Comparison of ENCODE assay signal across 8 cellular contexts in genomic region chr16:19067349-19068236, GRCh38. TPM values are rescaled to one million over a fixed set of nuclear protein-coding genes. Genes with fewer than 3 reads are reported as not detected.
DNase-seq lines count a peak whose midpoint lies in the region; ATAC-seq and TF ChIP-seq lines count a peak whose summit lies in the region.

Gene COQ7, plus strand, starts transcription at chr16:19067614. Its CDS starts 51 bp downstream, at chr16:19067665.

- H3K4me1 ChIP-seq in prostate gland (replicated peaks) (no peaks in the 10 kb centered on the region), urinary bladder (ENCODE audit: insufficient read depth) (peaks cover 1% of the 10 kb centered on the region)

- no peaks in the 10 kb centered on the region for H3K27me3 ChIP-seq in prostate gland (replicated peaks; ENCODE audit: insufficient read depth)

- H3K36me3 ChIP-seq in prostate gland (no peaks in the 10 kb centered on the region), urinary bladder (ENCODE audit: insufficient read depth) (peaks cover 2% of the 10 kb centered on the region)

- peak in 3 of 4 experiments; percentile 14 to 27 (median 25) for TF ChIP-seq CTCF in prostate gland (IDR thresholded peaks at IDR 0.05)

- H3K27ac ChIP-seq in prostate gland (peak within 1 kb of the TSS; percentile 99 to 100), urinary bladder (ENCODE audit: low read depth) (peak within 1 kb of the TSS; percentile 98)

- H3K9me3 ChIP-seq in prostate gland: no peaks in the 10 kb centered on the region

- DNase-seq in NCI-H187 treated with DMSO at 0.1 percent for 48 hours (lab: John Stamatoyannopoulos, UW): peak; percentile 89
- peak; percentile 87 to 99 (median 96) for DNase-seq in anterior cingulate cortex (lab: John Stamatoyannopoulos, UW)
- peak; percentile 99 for DNase-seq in left ventricle myocardium superior
- peak; percentile 99 for DNase-seq in prostate gland (ENCODE audit: low spot score)

- TF ChIP-seq POLR2A in prostate gland (IDR thresholded peaks at IDR 0.05): peak; percentile 55

- ATAC-seq in GM18499 (IDR thresholded peaks at IDR 0.05; ENCODE audit: insufficient read depth, unreplicated experiment) (peak; percentile 89), HG02943 (IDR thresholded peaks at IDR 0.05; ENCODE audit: low read depth, unreplicated experiment) (peak; percentile 87), left ventricle myocardium superior (peak; percentile 99)

- H3K4me3 ChIP-seq in prostate gland (peak within 1 kb of the TSS; percentile 69 to 73), urinary bladder (ENCODE audit: low read depth, low read length) (peak within 1 kb of the TSS; percentile 52)

- intact Hi-C loops in T-helper 2 cell treated with Interferon-gamma antibody and Interleukin-4, amounts not matched to agents 100 ng/mL and 5 ng/mL, for 36 hours (cut with micrococcal nuclease): loop anchor here (1.0 to 5.0 kb wide), 5 partner anchors 47 to 488 kb away; partner anchors contain the start of genes ARL6IP1, CCP110, SMG1 and VPS35L
- intact Hi-C loops in left ventricle myocardium superior (cut with micrococcal nuclease): no loop called here
- intact Hi-C loops in prostate gland (cut with DNase I): loop anchor here (5.0 kb wide), 1 partner anchor 455 kb away; the partner anchor contains the start of genes CCP110 and GDE1

- under 1% methylated on average over 68 of the region's 68 CpGs for WGBS in prostate gland
- under 1% methylated on average over 68 of the region's 68 CpGs for WGBS in urinary bladder

RNA-seq across cellular contexts. Expression of gene COQ7, which starts in this region (rescaled TPM):
- total RNA-seq in T-helper 2 cell treated with Interferon-gamma antibody and Interleukin-4, amounts not matched to agents 100 ng/mL and 5 ng/mL, for 36 hours: 14.4 and 16.5 TPM in 2 replicates
- total RNA-seq in left ventricle myocardium superior (40.1 TPM), prostate gland (10 to 100 TPM; 31.1 to 32.4 TPM), urinary bladder (23.8 TPM)
- polyA plus RNA-seq in urinary bladder: 22.1 TPM

Comparison
In these comparisons a context has a peak if more than half of its experiments do, and no peak if none do; other contexts are left out.
1. Peak in every context shown above with its lines: DNase-seq, ATAC-seq, H3K4me3 ChIP-seq and H3K27ac ChIP-seq.